ENCODE assay signal across 18 cellular contexts in the genomic region with DNA sequence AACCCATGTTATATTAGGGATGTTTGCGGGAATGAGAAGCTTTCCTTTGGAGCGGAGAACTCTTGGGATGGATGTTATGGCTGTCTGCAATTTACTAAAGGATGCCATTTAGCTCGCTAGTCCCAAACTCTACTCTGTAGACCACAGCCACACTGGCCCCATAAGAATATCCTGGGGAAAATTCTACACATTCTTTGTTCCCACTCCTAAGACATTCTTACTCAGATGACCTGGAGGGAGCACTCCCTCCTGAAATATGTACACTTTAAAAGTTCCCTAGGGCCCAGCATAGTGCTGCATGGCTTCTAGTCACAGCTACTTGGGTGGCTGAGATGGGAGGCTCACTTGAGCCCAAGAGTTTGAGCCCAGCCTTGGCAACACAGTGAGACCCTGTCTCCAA.
DNase-seq lines count a peak whose midpoint lies in the region; ATAC-seq, FAIRE-seq and TF ChIP-seq lines count a peak whose summit lies in the region.
"Had no signal": no experiment of that assay in that cellular context is flagged by ENCODE, and none has a peak within 500 bp of the region (broad histone marks: within the 10 kb centered on the region; RNA-seq: fewer than 3 reads in every experiment).

No MANE protein-coding gene starts in this region.

- H3K4me1 Mint-ChIP-seq in GM23338: peaks cover 14% of the 10 kb centered on the region
- peaks cover 5% of the 10 kb centered on the region for H3K4me1 Mint-ChIP-seq in activated CD4-positive, alpha-beta T cell treated with anti-CD3 and anti-CD28 coated beads, Interleukin-2, amount 10 ng/mL, durations not matched to agents 7 days and 5 days
- H3K4me1 Mint-ChIP-seq: CD14-positive monocyte had no signal

- dilution Hi-C loops in keratinocyte (cut with MboI; ENCODE audit: extremely low pct_ligation_motif_present, low sequenced_read_pairs): no loop called here

- H2AFZ ChIP-seq in GM23338: peak overlapping the region; percentile 80; the same call in 1 of the 2 replicates
- no peak overlapping the region for H2AFZ ChIP-seq in keratinocyte (ENCODE audit: control insufficient read depth, low read length)

- CTCF ChIA-PET in activated CD4-positive, alpha-beta T cell treated with anti-CD3 and anti-CD28 coated beads, Interleukin-2, amount 10 ng/mL, durations not matched to agents 7 days and 5 days (lab: Charles Lee): no interaction called here

- H3F3A ChIP-seq in GM23338 (replicated peaks; ENCODE audit: low read depth): no peaks in the 10 kb centered on the region

- no peaks in the 10 kb centered on the region for H3K36me3 ChIP-seq in GM23338 (ENCODE audit: insufficient read depth)
- H3K36me3 ChIP-seq in RWPE2 (ENCODE audit: low read depth): no peaks in the 10 kb centered on the region
- no peaks in the 10 kb centered on the region for H3K36me3 ChIP-seq in keratinocyte (ENCODE audit: control insufficient read depth in 2 of 2, extremely low read depth in 1 of 2, insufficient read depth in 2 of 2, low read length in 2 of 2)

- no peak for ATAC-seq in GM23338
- ATAC-seq in RWPE2 (ENCODE audit: low read depth): peak; percentile 22; the same call in 1 of the 3 replicates
- ATAC-seq in GM21528 (IDR thresholded peaks at IDR 0.05; ENCODE audit: low FRiP score, unreplicated experiment): no peak
- no peak for ATAC-seq in HG02571 (IDR thresholded peaks at IDR 0.05; ENCODE audit: unreplicated experiment)
- ATAC-seq: A549; CD8-positive, alpha-beta T cell; HepG2 had no signal

- POLR2A ChIA-PET in activated CD4-positive, alpha-beta T cell treated with anti-CD3 and anti-CD28 coated beads, Interleukin-2, amount 10 ng/mL, durations not matched to agents 7 days and 5 days (lab: Charles Lee): interaction anchor here (0.6 kb wide), 1 partner anchor 557 kb away, joined by 3 read pairs; no protein-coding TSS in a partner anchor

- H3K4me3 Mint-ChIP-seq in GM23338: no peak overlapping the region
- H3K4me3 Mint-ChIP-seq in activated CD4-positive, alpha-beta T cell treated with anti-CD3 and anti-CD28 coated beads, Interleukin-2, amount 10 ng/mL, durations not matched to agents 7 days and 5 days: no peak overlapping the region
- H3K4me3 Mint-ChIP-seq: CD14-positive monocyte; CD8-positive, alpha-beta T cell had no signal

- TF ChIP-seq CTCF in GM23338 (conservative IDR thresholded peaks at IDR 0.05; ENCODE audit: low read depth in 2 of 2) (no peak), RWPE2 (IDR thresholded peaks at IDR 0.05; ENCODE audit: poor library complexity, severe bottlenecking) (no peak), keratinocyte (optimal IDR thresholded peaks at IDR 0.05 in 1 of 3, IDR thresholded peaks at IDR 0.05 in 1 of 3, conservative IDR thresholded peaks at IDR 0.05 in 1 of 3; ENCODE audit: extremely low read depth in 1 of 3, insufficient read depth in 2 of 3, low read length in 3 of 3) (no peak)

- no peaks in the 10 kb centered on the region for H3K9me3 Mint-ChIP-seq in GM23338
- no peaks in the 10 kb centered on the region for H3K9me3 Mint-ChIP-seq in activated CD4-positive, alpha-beta T cell treated with anti-CD3 and anti-CD28 coated beads, Interleukin-2, amount 10 ng/mL, durations not matched to agents 7 days and 5 days
- H3K9me3 Mint-ChIP-seq: CD8-positive, alpha-beta T cell had no signal

- H3K36me3 Mint-ChIP-seq in GM23338 (ENCODE audit: low read depth): no peaks in the 10 kb centered on the region
- H3K36me3 Mint-ChIP-seq in activated CD4-positive, alpha-beta T cell treated with anti-CD3 and anti-CD28 coated beads, Interleukin-2, amount 10 ng/mL, durations not matched to agents 7 days and 5 days (ENCODE audit: low read depth): no peaks in the 10 kb centered on the region
- H3K36me3 Mint-ChIP-seq: CD14-positive monocyte; CD8-positive, alpha-beta T cell had no signal

- no peak for DNase-seq in GM23338 (ENCODE audit: low spot score)
- DNase-seq in RWPE2 (ENCODE audit: low spot score): no peak
- DNase-seq in keratinocyte (ENCODE audit: low read depth, low spot score): no peak
- DNase-seq in activated CD4-positive, alpha-beta T cell treated with anti-CD3 and anti-CD28 coated beads, Interleukin-2, amount 10 ng/mL, durations not matched to agents 7 days and 5 days: no peak
- DNase-seq: CD8-positive, alpha-beta T cell; COR-L47; DMS153; DMS79 treated with DMSO at 0.1 percent for 48 hours; GDM1 had no signal

- no peak overlapping the region for H3K4me2 ChIP-seq in GM23338
- peak overlapping the region; percentile 29 for H3K4me2 ChIP-seq in keratinocyte (ENCODE audit: control insufficient read depth, extremely low read depth, insufficient read depth, low read depth, low read length)
- H3K4me2 ChIP-seq: A549 had no signal

- no peak for FAIRE-seq in keratinocyte (lab: Jason Lieb, UNC)
- FAIRE-seq: A549, D721Med, GM12892, GM19239, HepG2, HTR-8/SVneo had no signal

- H3K4me3 ChIP-seq in GM23338: no peak overlapping the region
- H3K4me3 ChIP-seq in RWPE2 (ENCODE audit: severe bottlenecking): no peak overlapping the region
- no peak overlapping the region for H3K4me3 ChIP-seq in keratinocyte (ENCODE audit: control insufficient read depth in 2 of 3, extremely low read depth in 1 of 3, insufficient read depth in 2 of 3, low read depth in 1 of 3, low read length in 3 of 3)
- H3K4me3 ChIP-seq: A549 had no signal

- H3K27me3 ChIP-seq in GM23338 (ENCODE audit: insufficient read depth) (no peaks in the 10 kb centered on the region), RWPE2 (ENCODE audit: insufficient read depth, poor library complexity, severe bottlenecking) (no peaks in the 10 kb centered on the region), keratinocyte (ENCODE audit: control insufficient read depth, extremely low read depth, insufficient read depth, low read length) (no peaks in the 10 kb centered on the region)

- H3K9me3 ChIP-seq in RWPE2 (ENCODE audit: severe bottlenecking) (no peaks in the 10 kb centered on the region), keratinocyte (ENCODE audit: control insufficient read depth, low read depth, low read length) (no peaks in the 10 kb centered on the region)
- H3K9me3 ChIP-seq: A549 had no signal

- no peaks in the 10 kb centered on the region for H3K9me2 ChIP-seq in GM23338 (ENCODE audit: insufficient read depth)

- no peaks in the 10 kb centered on the region for H3K79me2 ChIP-seq in GM23338 (replicated peaks; ENCODE audit: insufficient read depth)
- H3K79me2 ChIP-seq in keratinocyte (ENCODE audit: control insufficient read depth, insufficient read depth, low read length): no peaks in the 10 kb centered on the region

- peaks cover 4% of the 10 kb centered on the region for H3K27me3 Mint-ChIP-seq in GM23338 (ENCODE audit: insufficient read depth, low read depth, poor library complexity)
- peaks cover 3% of the 10 kb centered on the region for H3K27me3 Mint-ChIP-seq in activated CD4-positive, alpha-beta T cell treated with anti-CD3 and anti-CD28 coated beads, Interleukin-2, amount 10 ng/mL, durations not matched to agents 7 days and 5 days

- no peaks in the 10 kb centered on the region for H3K9me1 ChIP-seq in keratinocyte (ENCODE audit: control insufficient read depth, extremely low read depth, insufficient read depth, low read length)

- H4K20me1 ChIP-seq in GM23338 (replicated peaks; ENCODE audit: insufficient read depth) (no peaks in the 10 kb centered on the region), keratinocyte (ENCODE audit: control insufficient read depth, extremely low read depth, insufficient read depth, low read length) (no peaks in the 10 kb centered on the region)

- peak overlapping the region; percentile 44; the same call in 1 of the 2 replicates for H3K27ac Mint-ChIP-seq in GM23338
- no peak overlapping the region for H3K27ac Mint-ChIP-seq in activated CD4-positive, alpha-beta T cell treated with anti-CD3 and anti-CD28 coated beads, Interleukin-2, amount 10 ng/mL, durations not matched to agents 7 days and 5 days
- H3K27ac Mint-ChIP-seq: CD14-positive monocyte; CD8-positive, alpha-beta T cell had no signal

- peaks cover 6% of the 10 kb centered on the region for H3K4me1 ChIP-seq in GM23338 (ENCODE audit: insufficient read depth)
- H3K4me1 ChIP-seq in RWPE2 (ENCODE audit: insufficient read depth, poor library complexity, severe bottlenecking): no peaks in the 10 kb centered on the region
- peaks cover 13% of the 10 kb centered on the region for H3K4me1 ChIP-seq in keratinocyte (ENCODE audit: control insufficient read depth, extremely low read depth, insufficient read depth, low read length)
- H3K4me1 ChIP-seq: A549 had no signal

- no peak overlapping the region for H3K27ac ChIP-seq in GM23338 (ENCODE audit: low read depth)
- H3K27ac ChIP-seq in RWPE2 (ENCODE audit: poor library complexity, severe bottlenecking): no peak overlapping the region
- H3K27ac ChIP-seq in keratinocyte (ENCODE audit: control insufficient read depth, insufficient read depth, low read length): no peak overlapping the region
- H3K27ac ChIP-seq: A549 had no signal

- H3K9ac ChIP-seq in keratinocyte (ENCODE audit: control insufficient read depth, extremely low read depth, insufficient read depth, low read length): no peak overlapping the region

TF ChIP-seq in GM23338, 12 proteins besides CTCF, POLR2A, EP300 and RAD21 (continues in another document):
- TF ChIP-seq ZNF114 (CRISPR knock-in tag; IDR thresholded peaks at IDR 0.05): no peak
